24 cellular contexts compared by ENCODE assay signal in genomic region chr3:99536555-99537314, GRCh38.
DNase-seq lines count a peak whose midpoint lies in the region; ATAC-seq and TF ChIP-seq lines count a peak whose summit lies in the region.
"Had no signal": no experiment of that assay in that cellular context is flagged by ENCODE, and none has a peak within 500 bp of the region (broad histone marks: within the 10 kb centered on the region; RNA-seq: fewer than 3 reads in every experiment).

No MANE protein-coding gene starts in this region.

- H3K9me3 ChIP-seq in H9 (ENCODE audit: control insufficient read depth, low read depth, low read length), result no peaks in the 10 kb centered on the region
- H3K9me3 ChIP-seq in right atrium auricular region, result no peaks in the 10 kb centered on the region
- H3K9me3 ChIP-seq in trophoblast cell (ENCODE audit: insufficient read depth, low read depth, low read length), result no peaks in the 10 kb centered on the region
- no peaks in the 10 kb centered on the region for H3K9me3 ChIP-seq in tibial nerve
- H3K9me3 ChIP-seq: body of pancreas, lower lobe of right lung, psoas muscle, spleen, thoracic aorta had no signal

- H3K4me1 Mint-ChIP-seq in H9, result peaks cover 4 to 8% of the 10 kb centered on the region in 2 experiments; a peak in 3 of 4 replicates
- H3K4me1 Mint-ChIP-seq: neural crest cell; stimulated activated memory B cell treated with anti-CD40 and anti-IgM and Interleukin-4, amounts not matched to agents 10 μg/mL and 1 μg/mL and 100 μg/mL, for 72 hours had no signal

- no peak overlapping the region for H3K4ac ChIP-seq in H9 (ENCODE audit: low read depth, low read length)
- H3K4ac ChIP-seq in trophoblast cell (ENCODE audit: low read depth, low read length), result no peak overlapping the region

- H3K14ac ChIP-seq in H9 (ENCODE audit: insufficient read depth, low read length) (no peak overlapping the region), trophoblast cell (ENCODE audit: low read length) (no peak overlapping the region)

- no peak overlapping the region for H3K4me3 Mint-ChIP-seq in H9
- H3K4me3 Mint-ChIP-seq: activated T-cell treated with anti-CD3 and anti-CD28 coated beads, Interleukin-2, amount 50 U/mL, for 4 hours; effector memory CD8-positive, alpha-beta T cell; neural crest cell; stimulated activated memory B cell treated with anti-CD40 and anti-IgM and Interleukin-4, amounts not matched to agents 10 μg/mL and 1 μg/mL and 100 μg/mL, for 72 hours had no signal

- H3K27ac ChIP-seq in H9 (ENCODE audit: insufficient read length, low read depth, low read length) (no peak overlapping the region), right atrium auricular region (peak overlapping the region; percentile 5 to 9), trophoblast cell (ENCODE audit: low read depth, low read length) (no peak overlapping the region), tibial nerve (peak overlapping the region in 2 of 4 donors; percentile 33 to 66)
- H3K27ac ChIP-seq: body of pancreas, C4-2B, lower lobe of right lung, psoas muscle, spleen, thoracic aorta had no signal

- H2BK20ac ChIP-seq in H9 (ENCODE audit: low read depth, low read length, poor library complexity, severe bottlenecking), result no peak overlapping the region

- H4K20me1 ChIP-seq in H9 (ENCODE audit: control insufficient read depth, insufficient read depth, insufficient read length), result no peaks in the 10 kb centered on the region

- no peaks in the 10 kb centered on the region; the same call in 1 of the 2 replicates for H3K4me1 ChIP-seq in H9 (ENCODE audit: insufficient read depth, low read length)
- peaks cover 0 to 8% of the 10 kb centered on the region in 2 donors for H3K4me1 ChIP-seq in right atrium auricular region
- H3K4me1 ChIP-seq in trophoblast cell (ENCODE audit: control insufficient read depth in 1 of 2, insufficient read depth in 2 of 2, low read length in 2 of 2), result peaks cover 0 to 10% of the 10 kb centered on the region in 2 experiments
- H3K4me1 ChIP-seq in tibial nerve, result peaks cover 0 to 12% (median 0%) of the 10 kb centered on the region in 4 donors
- H3K4me1 ChIP-seq: body of pancreas, lower lobe of right lung, psoas muscle, spleen had no signal

- no peak overlapping the region for H3K56ac ChIP-seq in H9 (ENCODE audit: insufficient read length, low read depth, low read length)

- ATAC-seq in GM18861 (IDR thresholded peaks at IDR 0.05; ENCODE audit: unreplicated experiment) (no peak), HG03159 (IDR thresholded peaks at IDR 0.05; ENCODE audit: unreplicated experiment) (no peak)
- ATAC-seq: activated T-cell treated with anti-CD3 and anti-CD28 coated beads, Interleukin-2, amount 50 U/mL, for 4 hours; body of pancreas; effector memory CD8-positive, alpha-beta T cell; psoas muscle; stimulated activated memory B cell treated with anti-CD40 and anti-IgM and Interleukin-4, amounts not matched to agents 10 μg/mL and 1 μg/mL and 100 μg/mL, for 72 hours had no signal

- H3K23me2 ChIP-seq in H9 (ENCODE audit: insufficient read length, low read depth, low read length, poor library complexity, severe bottlenecking), result no peaks in the 10 kb centered on the region

- H3K4me2 ChIP-seq in H9 (ENCODE audit: insufficient read depth, insufficient read length, low read length) (no peak overlapping the region), trophoblast cell (ENCODE audit: low read length) (no peak overlapping the region)

- no CpG with 5 or more reads among the region's 2 CpGs for WGBS in H9 (ENCODE audit: extremely low coverage, insufficient read length, low lambda C conversion rate)
- no CpG with 5 or more reads among the region's 2 CpGs for WGBS in trophoblast cell (ENCODE audit: extremely low coverage, insufficient coverage, insufficient read length)
- WGBS in tibial nerve, 2 donors, result 73 to 85% methylated on average over 2 of the region's 2 CpGs

- no peak overlapping the region for H4K5ac ChIP-seq in H9 (ENCODE audit: insufficient read length, low read depth, low read length)

- H3K18ac ChIP-seq in H9 (ENCODE audit: insufficient read length, low read depth, low read length), result no peak overlapping the region
- H3K18ac ChIP-seq in trophoblast cell (ENCODE audit: low read length), result no peak overlapping the region

- no peaks in the 10 kb centered on the region for H3K79me2 ChIP-seq in H9 (ENCODE audit: insufficient read depth, low read length)
- no peaks in the 10 kb centered on the region for H3K79me2 ChIP-seq in trophoblast cell (ENCODE audit: control insufficient read depth, insufficient read depth, low read length, poor library complexity)

- H4K8ac ChIP-seq in H9 (replicated peaks; ENCODE audit: insufficient read length, low read depth, low read length) (no peak overlapping the region), trophoblast cell (ENCODE audit: low read depth, low read length) (no peak overlapping the region)

- H3K36me3 ChIP-seq in right atrium auricular region (no peaks in the 10 kb centered on the region), trophoblast cell (ENCODE audit: control insufficient read depth in 1 of 2, insufficient read depth in 2 of 2, low read length in 2 of 2) (no peaks in the 10 kb centered on the region), tibial nerve (no peaks in the 10 kb centered on the region)
- H3K36me3 ChIP-seq: lower lobe of right lung, spleen, thoracic aorta had no signal

- H3K23ac ChIP-seq in H9 (ENCODE audit: insufficient read length, low read depth, low read length), result no peak overlapping the region
- H3K23ac ChIP-seq in trophoblast cell (ENCODE audit: low read length), result no peak overlapping the region

- no peak for TF ChIP-seq POLR2A in tibial nerve (IDR thresholded peaks at IDR 0.05)

- H3K9ac ChIP-seq in H9 (ENCODE audit: extremely low read depth, insufficient read length, low read length), result no peak overlapping the region
- no peak overlapping the region for H3K9ac ChIP-seq in trophoblast cell (ENCODE audit: low read length)

- no peak overlapping the region for H2BK5ac ChIP-seq in H9 (ENCODE audit: insufficient read length, low read length)
- no peak overlapping the region for H2BK5ac ChIP-seq in trophoblast cell (ENCODE audit: low read depth, low read length, poor library complexity)

- H3K27me3 Mint-ChIP-seq in H9 (ENCODE audit: low read depth), result no peaks in the 10 kb centered on the region; the same call in 1 of the 2 replicates
- H3K27me3 Mint-ChIP-seq: effector memory CD8-positive, alpha-beta T cell; stimulated activated memory B cell treated with anti-CD40 and anti-IgM and Interleukin-4, amounts not matched to agents 10 μg/mL and 1 μg/mL and 100 μg/mL, for 72 hours had no signal

- H2AK5ac ChIP-seq in H9 (ENCODE audit: insufficient read length, low read length) (no peak overlapping the region), trophoblast cell (ENCODE audit: low read length) (no peak overlapping the region)

- H2BK120ac ChIP-seq in H9 (ENCODE audit: low read depth, low read length, poor library complexity, severe bottlenecking) (no peak overlapping the region), trophoblast cell (ENCODE audit: insufficient read depth, low read length, poor library complexity) (no peak overlapping the region)

- TF ChIP-seq EP300 in tibial nerve (IDR thresholded peaks at IDR 0.05), result no peak

- H3K4me3 ChIP-seq in cardiac fibroblast (replicated peaks in 1 of 2; ENCODE audit: low read depth in 2 of 2, low read length in 2 of 2) (no peak overlapping the region), right atrium auricular region (no peak overlapping the region), trophoblast cell (ENCODE audit: low read depth, low read length) (no peak overlapping the region), tibial nerve (no peak overlapping the region)
- H3K4me3 ChIP-seq: body of pancreas, lower lobe of right lung, psoas muscle, spleen, thoracic aorta had no signal

- no peaks in the 10 kb centered on the region; a peak in 1 of 7 replicates for H3K36me3 Mint-ChIP-seq in H9 (ENCODE audit: insufficient read depth in 1 of 3, low read depth in 3 of 3)
- H3K36me3 Mint-ChIP-seq: stimulated activated memory B cell treated with anti-CD40 and anti-IgM and Interleukin-4, amounts not matched to agents 10 μg/mL and 1 μg/mL and 100 μg/mL, for 72 hours had no signal

- no peak overlapping the region for H4K12ac ChIP-seq in trophoblast cell (ENCODE audit: low read depth, low read length)

- H2AFZ ChIP-seq in H9 (ENCODE audit: low read length) (peak overlapping the region; percentile 14), trophoblast cell (ENCODE audit: insufficient read depth, low read length, poor library complexity) (no peak overlapping the region)

- H3K27ac Mint-ChIP-seq in H9, result no peak overlapping the region
- H3K27ac Mint-ChIP-seq: effector memory CD8-positive, alpha-beta T cell; stimulated activated memory B cell treated with anti-CD40 and anti-IgM and Interleukin-4, amounts not matched to agents 10 μg/mL and 1 μg/mL and 100 μg/mL, for 72 hours had no signal

- no peak overlapping the region for H2BK12ac ChIP-seq in H9 (ENCODE audit: insufficient read length, low read depth, low read length)
- no peak overlapping the region for H2BK12ac ChIP-seq in trophoblast cell (ENCODE audit: low read length)

- no peak overlapping the region for H4K91ac ChIP-seq in H9 (ENCODE audit: insufficient read length, low read depth, low read length)
- H4K91ac ChIP-seq in trophoblast cell (ENCODE audit: low read depth, low read length), result no peak overlapping the region

- H3T11ph ChIP-seq in H9 (ENCODE audit: low read length), result no peak overlapping the region

- TF ChIP-seq CTCF in H9 (conservative IDR thresholded peaks at IDR 0.05) (no peak), cardiac fibroblast (IDR thresholded peaks at IDR 0.05; ENCODE audit: low read depth, low read length) (no peak), right atrium auricular region (IDR thresholded peaks at IDR 0.05) (no peak), tibial nerve (IDR thresholded peaks at IDR 0.05) (no peak)

- H3K79me1 ChIP-seq in H9 (ENCODE audit: insufficient read depth, low read depth, low read length, poor library complexity, severe bottlenecking) (no peaks in the 10 kb centered on the region), trophoblast cell (ENCODE audit: low read length) (no peaks in the 10 kb centered on the region)

- H3K27me3 ChIP-seq in H9 (ENCODE audit: insufficient read depth, low read length), result no peaks in the 10 kb centered on the region
- H3K27me3 ChIP-seq in right atrium auricular region, result no peaks in the 10 kb centered on the region
- no peaks in the 10 kb centered on the region for H3K27me3 ChIP-seq in trophoblast cell (ENCODE audit: insufficient read depth, low read length)
- no peaks in the 10 kb centered on the region for H3K27me3 ChIP-seq in tibial nerve
- H3K27me3 ChIP-seq: body of pancreas, spleen had no signal

- no peaks in the 10 kb centered on the region; a peak in 1 of 5 replicates for H3K9me3 Mint-ChIP-seq in H9
- H3K9me3 Mint-ChIP-seq: activated T-cell treated with anti-CD3 and anti-CD28 coated beads, Interleukin-2, amount 50 U/mL, for 4 hours; effector memory CD8-positive, alpha-beta T cell; neural crest cell; stimulated activated memory B cell treated with anti-CD40 and anti-IgM and Interleukin-4, amounts not matched to agents 10 μg/mL and 1 μg/mL and 100 μg/mL, for 72 hours had no signal

- no peak overlapping the region for H2BK15ac ChIP-seq in H9 (ENCODE audit: low read depth, low read length)

- DNase-seq in H9, result no peak
- peak; percentile 37 to 54 for DNase-seq in cardiac fibroblast (ENCODE audit: low read depth in 2 of 2)
- no peak for DNase-seq in right atrium auricular region (ENCODE audit: low spot score)
- peak; percentile 34 to 81 for DNase-seq in trophoblast cell
- no peak for DNase-seq in tibial nerve (ENCODE audit: low spot score in 2 of 2)
- no peak for DNase-seq in effector CD8-positive, alpha-beta T cell (lab: John Stamatoyannopoulos, UW)
- DNase-seq: activated T-cell treated with anti-CD3 and anti-CD28 coated beads, Interleukin-2, amount 50 U/mL, for 4 hours; body of pancreas; effector memory CD8-positive, alpha-beta T cell; EL; islet precursor cell; KBM-7; lower lobe of right lung; NCI-H146; NCI-H510A; psoas muscle; spleen; stimulated activated CD4-positive, alpha-beta T cell treated with anti-CD3 and anti-CD28 coated beads, Interleukin-4, amount 100 ng/mL, for 1 hour had no signal

Comparison
In these comparisons a context has a peak if more than half of its experiments do, and no peak if none do; other contexts are left out.
1. DNase-seq: peak in cardiac fibroblast (2 of 2) and trophoblast cell (2 of 2); none in H9 (single experiment), right atrium auricular region (single experiment), tibial nerve (0 of 2) and effector CD8-positive, alpha-beta T cell (single experiment).
2. H3K27ac ChIP-seq: peak in right atrium auricular region (2 of 2); none in H9 (single experiment) and trophoblast cell (single experiment).